In genomic region chr11:78766997-78767396, GRCh38 we compare ENCODE assay signal across 23 cellular contexts.
DNase-seq lines count a peak whose midpoint lies in the region; ATAC-seq, FAIRE-seq and TF ChIP-seq lines count a peak whose summit lies in the region.
"Had no signal": no experiment of that assay in that cellular context is flagged by ENCODE, and none has a peak within 500 bp of the region (broad histone marks: within the 10 kb centered on the region; RNA-seq: fewer than 3 reads in every experiment).

No MANE protein-coding gene starts in this region.

- H3K79me2 ChIP-seq in HepG2 (ENCODE audit: insufficient read depth, low read length): no peaks in the 10 kb centered on the region

- H3K9me3 ChIP-seq in heart right ventricle (no peaks in the 10 kb centered on the region), right atrium auricular region (no peaks in the 10 kb centered on the region), liver (ENCODE audit: control insufficient read depth in 4 of 4, low read length in 3 of 4) (no peaks in the 10 kb centered on the region), HepG2 (ENCODE audit: low read length) (no peaks in the 10 kb centered on the region), mesenchymal stem cell (ENCODE audit: control insufficient read depth, low read length) (no peaks in the 10 kb centered on the region)
- H3K9me3 ChIP-seq: A549, HAP-1 had no signal

- TF ChIP-seq CTCF in heart right ventricle (IDR thresholded peaks at IDR 0.05) (no peak), right atrium auricular region (IDR thresholded peaks at IDR 0.05) (no peak), liver (IDR thresholded peaks at IDR 0.05; ENCODE audit: low read depth, low read length, missing input control) (no peak), HepG2 (CRISPR knock-in tag; IDR thresholded peaks at IDR 0.05) (no peak), retinal pigment epithelial cell (conservative IDR thresholded peaks at IDR 0.05; ENCODE audit: low read depth, low read length) (no peak)

- in situ Hi-C loops in HepG2 (cut with HindIII; ENCODE audit: extremely low pct_ligation_motif_present, low pct_unique_long_range_greater_than_20kb): no loop called here

- TF ChIP-seq EP300 in HepG2 (IDR thresholded peaks at IDR 0.05; ENCODE audit: low read depth in 2 of 2, low read length in 2 of 2): no peak
- no peak for TF ChIP-seq EP300 in HepG2 (CRISPR knock-in tag; IDR thresholded peaks at IDR 0.05; ENCODE audit: borderline replicate concordance)

- no peak overlapping the region for H3K14ac ChIP-seq in mesenchymal stem cell (ENCODE audit: low read length in 2 of 2)

- H4K20me1 ChIP-seq in HepG2 (ENCODE audit: insufficient read depth, low read length): no peaks in the 10 kb centered on the region

- TF ChIP-seq POLR2A in HepG2 (IDR thresholded peaks at IDR 0.05; ENCODE audit: insufficient read depth in 1 of 2, low read depth in 2 of 2, low read length in 2 of 2): no peak

- peak overlapping the region; percentile 36 for H4K8ac ChIP-seq in mesenchymal stem cell (ENCODE audit: low read length)

- POLR2A ChIA-PET in HepG2 (lab: Yijun Ruan, JAX): no interaction called here

- H3K4ac ChIP-seq in mesenchymal stem cell (ENCODE audit: low read depth in 1 of 2, low read length in 2 of 2): no peak overlapping the region

- H3K36me3 ChIP-seq in heart right ventricle (no peaks in the 10 kb centered on the region), right atrium auricular region (no peaks in the 10 kb centered on the region), liver (ENCODE audit: control insufficient read depth in 4 of 4, insufficient read depth in 3 of 4, low read depth in 1 of 4, low read length in 3 of 4) (no peaks in the 10 kb centered on the region), HepG2 (replicated peaks in 1 of 2; ENCODE audit: control insufficient read depth in 1 of 2, insufficient read depth in 2 of 2, low read length in 2 of 2) (no peaks in the 10 kb centered on the region), mesenchymal stem cell (ENCODE audit: control insufficient read depth in 1 of 2, insufficient read depth in 2 of 2, low read depth in 1 of 2, low read length in 2 of 2) (peaks cover 0 to 20% of the 10 kb centered on the region in 2 experiments)
- H3K36me3 ChIP-seq: HAP-1 had no signal

- no peak overlapping the region for H2BK120ac ChIP-seq in mesenchymal stem cell (ENCODE audit: low read depth, low read length)

- H3K4me1 ChIP-seq in heart right ventricle (peaks cover 0 to 14% (median 3%) of the 10 kb centered on the region in 9 donors), right atrium auricular region (peaks cover 0 to 6% of the 10 kb centered on the region in 2 donors), liver (ENCODE audit: control insufficient read depth in 4 of 4, insufficient read depth in 4 of 4, low read length in 3 of 4) (peaks cover 2 to 11% (median 8%) of the 10 kb centered on the region in 4 donors), HepG2 (ENCODE audit: insufficient read depth, low read length) (no peaks in the 10 kb centered on the region), mesenchymal stem cell (ENCODE audit: control insufficient read depth, insufficient read depth, low read depth, low read length) (no peaks in the 10 kb centered on the region)
- H3K4me1 ChIP-seq: A549, HAP-1 had no signal

- no peak overlapping the region for H3K18ac ChIP-seq in mesenchymal stem cell (ENCODE audit: low read depth in 1 of 2, low read length in 2 of 2)

- no peak overlapping the region for H3K9ac ChIP-seq in liver (ENCODE audit: low read depth in 1 of 2, low read length in 2 of 2)
- no peak overlapping the region for H3K9ac ChIP-seq in HepG2 (ENCODE audit: insufficient read depth, low read depth, low read length)
- no peak overlapping the region for H3K9ac ChIP-seq in mesenchymal stem cell (ENCODE audit: low read length)

- no peak overlapping the region for H4K91ac ChIP-seq in mesenchymal stem cell (ENCODE audit: low read length)

- WGBS in heart right ventricle, 2 donors: 59 to 64% methylated on average over 8 of the region's 8 CpGs
- WGBS in liver: 79% methylated on average over 8 of the region's 8 CpGs
- WGBS in HepG2 (ENCODE audit: low lambda C conversion rate): 61% methylated on average over 8 of the region's 8 CpGs
- 91% methylated on average over 8 of the region's 8 CpGs for WGBS in mesenchymal stem cell

- H3K27me3 ChIP-seq in heart right ventricle (no peaks in the 10 kb centered on the region), right atrium auricular region (no peaks in the 10 kb centered on the region), liver (ENCODE audit: control insufficient read depth in 4 of 4, insufficient read depth in 4 of 4, low read length in 3 of 4) (no peaks in the 10 kb centered on the region), HepG2 (ENCODE audit: control insufficient read depth in 1 of 2, insufficient read depth in 2 of 2, low read length in 2 of 2) (no peaks in the 10 kb centered on the region; a peak in 1 of 5 replicates), mesenchymal stem cell (ENCODE audit: control insufficient read depth in 1 of 2, insufficient read depth in 1 of 2, low read length in 2 of 2) (no peaks in the 10 kb centered on the region)

- no peak overlapping the region for H2AK5ac ChIP-seq in mesenchymal stem cell (ENCODE audit: low read length, severe bottlenecking)

- H3K79me1 ChIP-seq in mesenchymal stem cell (replicated peaks; ENCODE audit: low read length, poor library complexity, severe bottlenecking): no peaks in the 10 kb centered on the region

- H2BK12ac ChIP-seq in mesenchymal stem cell (ENCODE audit: low read length in 2 of 2): no peak overlapping the region

- H2AFZ ChIP-seq in HepG2 (ENCODE audit: low read length): no peak overlapping the region
- H2AFZ ChIP-seq in mesenchymal stem cell (ENCODE audit: low read depth, low read length): no peak overlapping the region

- TF ChIP-seq RAD21 in liver (IDR thresholded peaks at IDR 0.05): no peak
- no peak for TF ChIP-seq RAD21 in HepG2 (CRISPR knock-in tag; IDR thresholded peaks at IDR 0.05)

- H2BK5ac ChIP-seq in mesenchymal stem cell (ENCODE audit: low read depth, low read length, poor library complexity, severe bottlenecking): no peak overlapping the region

- intact Hi-C loops in heart right ventricle (cut with DNase I): no loop called here
- intact Hi-C loops in HepG2 (cut with micrococcal nuclease; ENCODE audit: unreplicated experiment): no loop called here

- no peak for FAIRE-seq in HepG2 (lab: Jason Lieb, UNC)
- FAIRE-seq: A549, GM12891, GM18507, H54 had no signal

- H3K23ac ChIP-seq in mesenchymal stem cell (ENCODE audit: low read length in 2 of 2): no peak overlapping the region

- no TSS peak for BruUV-seq in HepG2 (replicated peaks; lab: Mats Ljungman, UMichigan)

- H3K4me3 ChIP-seq in heart right ventricle (no peak overlapping the region), right atrium auricular region (no peak overlapping the region), liver (ENCODE audit: low read depth in 1 of 3, low read length in 3 of 3) (no peak overlapping the region), HepG2 (replicated peaks in 1 of 3; ENCODE audit: insufficient read depth in 1 of 3, low read depth in 2 of 3, low read length in 3 of 3) (no peak overlapping the region), mesenchymal stem cell (ENCODE audit: insufficient read depth in 1 of 2, low read depth in 1 of 2, low read length in 2 of 2) (no peak overlapping the region), retinal pigment epithelial cell (ENCODE audit: low read length) (no peak overlapping the region)
- H3K4me3 ChIP-seq: A549, HAP-1 had no signal

- H3K4me2 ChIP-seq in HepG2 (ENCODE audit: low read depth, low read length) (no peak overlapping the region), mesenchymal stem cell (ENCODE audit: low read length, poor library complexity, severe bottlenecking) (no peak overlapping the region)
- H3K4me2 ChIP-seq: A549 had no signal

- CTCF ChIA-PET in HepG2 (lab: Yijun Ruan, JAX; ENCODE audit: low intra/inter-chr PET ratio, low total read pairs): no interaction called here

- no peak overlapping the region for H2BK15ac ChIP-seq in mesenchymal stem cell (ENCODE audit: low read depth, poor library complexity, severe bottlenecking)

- peak in 5 of 8 donors; percentile 27 to 73 (median 55) for ATAC-seq in heart right ventricle
- ATAC-seq in HepG2: no peak
- no peak for ATAC-seq in HG03442 (IDR thresholded peaks at IDR 0.05; ENCODE audit: unreplicated experiment)
- ATAC-seq: A549 had no signal

- DNase-seq in heart right ventricle: no peak
- DNase-seq in right atrium auricular region (ENCODE audit: low spot score): no peak
- no peak for DNase-seq in HepG2 (ENCODE audit: low spot score)
- no peak for DNase-seq in mesenchymal stem cell
- DNase-seq in retinal pigment epithelial cell (ENCODE audit: low read depth): peak; percentile 35
- no peak for DNase-seq in islet precursor cell
- DNase-seq: 8988T; ACHN; C1 segment of cervical spinal cord; Calu3; CD4-positive, alpha-beta memory T cell; COR-L47; DMS53; DMS79 treated with DMSO at 0.1 percent for 48 hours; GF-D8; GOT3 had no signal

- H3K27ac ChIP-seq in heart right ventricle (no peak overlapping the region), right atrium auricular region (no peak overlapping the region), liver (ENCODE audit: low read depth in 1 of 2, low read length in 2 of 2) (no peak overlapping the region), HepG2 (ENCODE audit: extremely low read length, insufficient read depth, low read length) (no peak overlapping the region), mesenchymal stem cell (ENCODE audit: low read length, poor library complexity, severe bottlenecking) (no peak overlapping the region)
- H3K27ac ChIP-seq: A549 had no signal

TF ChIP-seq in liver, 16 proteins besides CTCF, POLR2A, EP300 and RAD21:
- TF ChIP-seq NR2F2 (IDR thresholded peaks at IDR 0.05): peak; percentile 19
- TF ChIP-seq TAF1 (conservative IDR thresholded peaks at IDR 0.05): no peak
TF ChIP-seq in liver: peak in this region for 1.

TF ChIP-seq in HepG2, 621 proteins besides CTCF, POLR2A, EP300 and RAD21 (continues in another document):
- no peak for TF ChIP-seq ZNF850 (CRISPR knock-in tag; conservative IDR thresholded peaks at IDR 0.05)
- TF ChIP-seq CENPBD1 (CRISPR knock-in tag; IDR thresholded peaks at IDR 0.05; ENCODE audit: borderline replicate concordance, low read depth): no peak

Comparison
In these comparisons a context has a peak if more than half of its experiments do, and no peak if none do; other contexts are left out.
1. ATAC-seq: peak in heart right ventricle (5 of 8); none in HepG2 (single experiment) and HG03442 (single experiment).